Comparison of ENCODE assay signal across 13 cellular contexts in genomic region chr2:215921884-215922283, GRCh38.
DNase-seq lines count a peak whose midpoint lies in the region; ATAC-seq, FAIRE-seq and TF ChIP-seq lines count a peak whose summit lies in the region.
"Had no signal": no experiment of that assay in that cellular context is flagged by ENCODE, and none has a peak within 500 bp of the region (broad histone marks: within the 10 kb centered on the region; RNA-seq: fewer than 3 reads in every experiment).

No MANE protein-coding gene starts in this region.

- CTCF ChIA-PET in PC-3 (lab: Charles Lee) (no interaction called here), endothelial cell of umbilical vein (lab: Charles Lee) (interaction anchor here (0.5 to 2.8 kb wide), 4 partner anchors 9 to 511 kb away, joined by 3 to 19 read pairs (median 4); no protein-coding TSS in a partner anchor)

- no peak for ATAC-seq in PC-3
- no peak for ATAC-seq in GM19351 (IDR thresholded peaks at IDR 0.05; ENCODE audit: unreplicated experiment)

- H3K9me1 ChIP-seq in endothelial cell of umbilical vein (replicated peaks; ENCODE audit: control insufficient read depth, extremely low read depth, insufficient read depth, low read length), result no peaks in the 10 kb centered on the region

- H3F3A ChIP-seq in PC-3 (ENCODE audit: low read length, unreplicated experiment), result no peaks in the 10 kb centered on the region

- peaks cover 35% of the 10 kb centered on the region for H3K4me1 ChIP-seq in PC-3 (ENCODE audit: insufficient read depth, low read length)
- peaks cover 12% of the 10 kb centered on the region for H3K4me1 ChIP-seq in endothelial cell of umbilical vein (ENCODE audit: control insufficient read depth, extremely low read depth, insufficient read depth, low read length)

- dilution Hi-C loops in endothelial cell of umbilical vein (cut with MboI; ENCODE audit: extremely low pct_ligation_motif_present, low sequenced_read_pairs), result no loop called here

- BruUV-seq in PC-3 (replicated peaks; lab: Mats Ljungman, UMichigan) (no TSS peak), endothelial cell of umbilical vein (replicated peaks; lab: Mats Ljungman, UMichigan) (no TSS peak)

- POLR2A ChIA-PET in PC-3 (lab: Charles Lee; ENCODE audit: unreplicated experiment), result no interaction called here
- POLR2A ChIA-PET in endothelial cell of umbilical vein (lab: Charles Lee), result no interaction called here

- H3K9ac ChIP-seq in PC-3 (ENCODE audit: low read length), result no peak overlapping the region
- no peak overlapping the region for H3K9ac ChIP-seq in endothelial cell of umbilical vein (replicated peaks; ENCODE audit: extremely low read depth, insufficient read depth, low read length)

- H3K79me2 ChIP-seq in PC-3 (ENCODE audit: low read length) (no peaks in the 10 kb centered on the region), endothelial cell of umbilical vein (ENCODE audit: control insufficient read depth, insufficient read depth, low read length) (no peaks in the 10 kb centered on the region)

- TF ChIP-seq CTCF in PC-3 (conservative IDR thresholded peaks at IDR 0.05; ENCODE audit: low read depth, low read length), result no peak
- TF ChIP-seq CTCF in endothelial cell of umbilical vein (IDR thresholded peaks at IDR 0.05; ENCODE audit: extremely low read depth in 1 of 2, insufficient read depth in 1 of 2, low read depth in 1 of 2, low read length in 2 of 2), result no peak
- TF ChIP-seq CTCF in retinal pigment epithelial cell (conservative IDR thresholded peaks at IDR 0.05; ENCODE audit: low read depth, low read length), result no peak
- TF ChIP-seq CTCF in WERI-Rb-1 (IDR thresholded peaks at IDR 0.05; ENCODE audit: low read depth, low read length), result no peak

- H3K27ac ChIP-seq in PC-3 (ENCODE audit: low read length) (no peak overlapping the region), endothelial cell of umbilical vein (ENCODE audit: insufficient read depth, low read depth, low read length) (no peak overlapping the region), WERI-Rb-1 (no peak overlapping the region)
- H3K27ac ChIP-seq: coronary artery had no signal

- DNase-seq in NCI-H146 (lab: John Stamatoyannopoulos, UW) (peak; percentile 28), NCI-H146 treated with DMSO at 0.1 percent for 48 hours (lab: John Stamatoyannopoulos, UW; ENCODE audit: unreplicated experiment) (no peak), PC-3 (peak; percentile 88), endothelial cell of umbilical vein (ENCODE audit: low read depth, low spot score) (peak; percentile 90), retinal pigment epithelial cell (ENCODE audit: low read depth) (peak; percentile 56), NOMO-1 (lab: John Stamatoyannopoulos, UW; ENCODE audit: unreplicated experiment in 2 of 2) (no peak), WERI-Rb-1 (no peak)
- DNase-seq: 8988T, islet precursor cell, NCI-H1694 treated with DMSO at 0.1 percent for 48 hours, posterior cingulate gyrus had no signal

- no peaks in the 10 kb centered on the region for H3K27me3 ChIP-seq in PC-3 (ENCODE audit: low read length)
- no peaks in the 10 kb centered on the region for H3K27me3 ChIP-seq in endothelial cell of umbilical vein (ENCODE audit: control insufficient read depth in 2 of 2, insufficient read depth in 2 of 2, low read length in 2 of 2)
- no peaks in the 10 kb centered on the region for H3K27me3 ChIP-seq in WERI-Rb-1 (ENCODE audit: insufficient read depth, low read depth, severe bottlenecking)

- H4K20me1 ChIP-seq in PC-3 (ENCODE audit: low read length) (no peaks in the 10 kb centered on the region), endothelial cell of umbilical vein (replicated peaks; ENCODE audit: control insufficient read depth, extremely low read depth, insufficient read depth, low read length) (no peaks in the 10 kb centered on the region)

- no peaks in the 10 kb centered on the region for H3K9me3 ChIP-seq in PC-3 (ENCODE audit: low read length)
- no peaks in the 10 kb centered on the region for H3K9me3 ChIP-seq in endothelial cell of umbilical vein (replicated peaks; ENCODE audit: control insufficient read depth, insufficient read depth, low read length)
- H3K9me3 ChIP-seq in WERI-Rb-1 (ENCODE audit: severe bottlenecking), result no peaks in the 10 kb centered on the region

- intact Hi-C loops in PC-3 (cut with micrococcal nuclease), result loop anchor here (5.0 kb wide), 1 partner anchor 485 kb away; the partner anchor contains the start of gene FN1
- intact Hi-C loops in endothelial cell of umbilical vein (cut with micrococcal nuclease), result loop anchor here (2.0 to 5.0 kb wide), 5 partner anchors 165 to 523 kb away; no protein-coding TSS in a partner anchor

- TF ChIP-seq POLR2A in endothelial cell of umbilical vein (IDR thresholded peaks at IDR 0.05; ENCODE audit: low read depth, low read length), result no peak

- no peak for FAIRE-seq in endothelial cell of umbilical vein (lab: Jason Lieb, UNC)

- H2AFZ ChIP-seq in PC-3 (ENCODE audit: low read length) (no peak overlapping the region), endothelial cell of umbilical vein (ENCODE audit: low read depth, low read length) (no peak overlapping the region)

- H3K4me2 ChIP-seq in PC-3 (ENCODE audit: low read length) (no peak overlapping the region), endothelial cell of umbilical vein (ENCODE audit: insufficient read depth, low read length) (no peak overlapping the region)

- no peaks in the 10 kb centered on the region for H3K9me2 ChIP-seq in PC-3 (replicated peaks; ENCODE audit: low read length)

- H3K36me3 ChIP-seq in PC-3 (ENCODE audit: low read depth, low read length), result no peaks in the 10 kb centered on the region
- H3K36me3 ChIP-seq in endothelial cell of umbilical vein (ENCODE audit: control insufficient read depth in 2 of 2, extremely low read depth in 1 of 2, insufficient read depth in 2 of 2, low read length in 2 of 2), result no peaks in the 10 kb centered on the region
- no peaks in the 10 kb centered on the region for H3K36me3 ChIP-seq in WERI-Rb-1

- no peak overlapping the region for H3K4me3 ChIP-seq in PC-3 (ENCODE audit: low read length)
- no peak overlapping the region for H3K4me3 ChIP-seq in endothelial cell of umbilical vein (replicated peaks in 1 of 3; ENCODE audit: insufficient read depth in 1 of 3, low read depth in 1 of 3, low read length in 3 of 3)
- H3K4me3 ChIP-seq in retinal pigment epithelial cell (ENCODE audit: low read length), result no peak overlapping the region
- no peak overlapping the region for H3K4me3 ChIP-seq in WERI-Rb-1 (ENCODE audit: low read depth, low read length)
- H3K4me3 ChIP-seq: coronary artery had no signal

TF ChIP-seq in endothelial cell of umbilical vein, 7 proteins besides CTCF, POLR2A, EP300 and RAD21:
- TF ChIP-seq FOS (IDR thresholded peaks at IDR 0.05; ENCODE audit: borderline replicate concordance, insufficient read depth, low read length) (peak; percentile 68), JUN (IDR thresholded peaks at IDR 0.05; ENCODE audit: borderline replicate concordance, insufficient read depth, insufficient read length, low read depth) (peak; percentile 54), GATA2 (IDR thresholded peaks at IDR 0.05; ENCODE audit: insufficient read depth, insufficient read length, low read depth, low read length) (no peak)
- TF ChIP-seq, protein P1, sequence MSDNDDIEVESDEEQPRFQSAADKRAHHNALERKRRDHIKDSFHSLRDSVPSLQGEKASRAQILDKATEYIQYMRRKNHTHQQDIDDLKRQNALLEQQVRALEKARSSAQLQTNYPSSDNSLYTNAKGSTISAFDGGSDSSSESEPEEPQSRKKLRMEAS (IDR thresholded peaks at IDR 0.05; ENCODE audit: insufficient read depth, insufficient read length), result no peak

Comparison
In these comparisons a context has a peak if more than half of its experiments do, and no peak if none do; other contexts are left out.
1. DNase-seq: peak in NCI-H146 (single experiment), PC-3 (single experiment), endothelial cell of umbilical vein (single experiment) and retinal pigment epithelial cell (single experiment); none in NCI-H146 treated with DMSO at 0.1 percent for 48 hours (single experiment), NOMO-1 (0 of 2) and WERI-Rb-1 (single experiment).